Comparison of ENCODE assay signal across 9 cellular contexts in the genomic region with DNA sequence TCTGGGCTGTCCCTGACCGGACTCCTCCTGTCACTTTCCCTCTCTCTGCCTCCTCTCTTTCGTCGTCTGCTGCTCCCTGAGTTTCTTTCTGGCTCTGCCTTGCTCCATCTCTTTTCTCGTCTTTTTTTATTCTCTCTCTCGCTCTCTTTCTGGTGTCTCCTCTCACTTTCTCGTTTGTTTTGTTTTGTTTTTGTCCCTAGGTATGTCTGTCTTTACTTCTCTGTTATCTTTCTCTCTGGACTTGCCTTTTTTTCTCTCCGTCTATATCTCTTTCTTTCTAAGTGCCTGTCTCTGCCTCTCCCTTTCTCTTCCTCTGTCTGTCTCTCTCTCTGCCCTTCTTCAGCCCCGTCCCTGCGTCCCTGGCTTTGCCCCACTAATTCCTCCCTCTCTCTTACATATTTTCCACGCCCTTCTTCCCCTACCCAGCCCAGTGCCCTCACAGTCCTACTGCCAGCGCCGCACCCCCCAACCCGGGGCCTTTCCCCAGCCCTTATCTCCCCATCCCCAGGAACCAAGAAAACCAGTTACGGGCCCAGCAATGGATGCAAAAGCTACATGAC. TPM values are rescaled to one million over a fixed set of nuclear protein-coding genes. Genes with fewer than 3 reads are reported as not detected.
DNase-seq lines count a peak whose midpoint lies in the region; ATAC-seq and TF ChIP-seq lines count a peak whose summit lies in the region.
"Had no signal": no experiment of that assay in that cellular context is flagged by ENCODE, and none has a peak within 500 bp of the region (broad histone marks: within the 10 kb centered on the region; RNA-seq: fewer than 3 reads in every experiment).

No MANE protein-coding gene starts in this region.

- peak overlapping the region; percentile 22 for H2BK12ac ChIP-seq in trophoblast cell (ENCODE audit: low read length)

- peak overlapping the region; percentile 58; the same call in 1 of the 2 replicates for H3K4me2 ChIP-seq in DND-41 (ENCODE audit: insufficient read depth, low read length)
- peak overlapping the region; percentile 94; the same call in 1 of the 2 replicates for H3K4me2 ChIP-seq in MM.1S (ENCODE audit: low read depth, low read length)
- no peak overlapping the region for H3K4me2 ChIP-seq in trophoblast cell (ENCODE audit: low read length)

- H2AK5ac ChIP-seq in trophoblast cell (ENCODE audit: low read length) = no peak overlapping the region

- WGBS in trophoblast cell (ENCODE audit: extremely low coverage, insufficient coverage, insufficient read length) = no CpG with 5 or more reads among the region's 14 CpGs
- WGBS in ovary, 3 donors = 66 to 70% (median 70%) methylated on average over 14 of the region's 14 CpGs

- H3K4me1 ChIP-seq in DND-41 (ENCODE audit: insufficient read depth, low read length) = peaks cover 10% of the 10 kb centered on the region
- H3K4me1 ChIP-seq in MM.1S (ENCODE audit: low read length) = peaks cover 11% of the 10 kb centered on the region; the same call in 1 of the 2 replicates
- H3K4me1 ChIP-seq in trophoblast cell (ENCODE audit: control insufficient read depth in 1 of 2, insufficient read depth in 2 of 2, low read length in 2 of 2) = peaks cover 0 to 10% of the 10 kb centered on the region in 2 experiments
- H3K4me1 ChIP-seq in ovary (ENCODE audit: insufficient read depth) = no peaks in the 10 kb centered on the region

- DNase-seq in DND-41 (no peak), MM.1S (no peak), coronary artery (ENCODE audit: low spot score) (no peak), trophoblast cell (no peak), G401 (ENCODE audit: low spot score) (no peak), ovary (no peak), RPMI8226 (no peak)

- no peaks in the 10 kb centered on the region for H3K9me2 ChIP-seq in MM.1S (replicated peaks; ENCODE audit: insufficient read depth, low read length)

- H3K27ac ChIP-seq in DND-41 (ENCODE audit: low read length) = no peak overlapping the region
- no peak overlapping the region for H3K27ac ChIP-seq in MM.1S (ENCODE audit: low read length)
- H3K27ac ChIP-seq in coronary artery = no peak overlapping the region
- H3K27ac ChIP-seq in trophoblast cell (ENCODE audit: low read depth, low read length) = no peak overlapping the region
- no peak overlapping the region for H3K27ac ChIP-seq in ovary

- H2AFZ ChIP-seq in DND-41 (ENCODE audit: low read depth, low read length) = peak overlapping the region; percentile 84
- H2AFZ ChIP-seq in MM.1S (ENCODE audit: low read length) = peak overlapping the region; percentile 91
- H2AFZ ChIP-seq in trophoblast cell (ENCODE audit: insufficient read depth, low read length, poor library complexity) = no peak overlapping the region

- H3F3A ChIP-seq in MM.1S (ENCODE audit: insufficient read depth, low read length) = no peaks in the 10 kb centered on the region

- intact Hi-C loops in ovary (cut with DNase I) = loop anchor here in 3 of 4 donors (5.0 kb wide), 1 partner anchor 69 kb away; no protein-coding TSS in a partner anchor

- H2BK120ac ChIP-seq in trophoblast cell (ENCODE audit: insufficient read depth, low read length, poor library complexity) = no peak overlapping the region

- no peak overlapping the region for H2BK5ac ChIP-seq in trophoblast cell (ENCODE audit: low read depth, low read length, poor library complexity)

- no peak for TF ChIP-seq POLR2A in ovary (IDR thresholded peaks at IDR 0.05)

- H3K36me3 ChIP-seq in DND-41 (ENCODE audit: insufficient read depth, low read length) (no peaks in the 10 kb centered on the region), MM.1S (replicated peaks; ENCODE audit: insufficient read depth, low read length) (no peaks in the 10 kb centered on the region), trophoblast cell (ENCODE audit: control insufficient read depth in 1 of 2, insufficient read depth in 2 of 2, low read length in 2 of 2) (no peaks in the 10 kb centered on the region), ovary (no peaks in the 10 kb centered on the region)
- H3K36me3 ChIP-seq: right atrium auricular region had no signal

- H4K91ac ChIP-seq in trophoblast cell (ENCODE audit: low read depth, low read length) = no peak overlapping the region

- H3K4me3 ChIP-seq in DND-41 (ENCODE audit: low read depth in 1 of 2, low read length in 2 of 2) (peak overlapping the region in 1 of 2 experiments; percentile 32; a peak in 2 of 4 replicates), MM.1S (ENCODE audit: low read length) (no peak overlapping the region), coronary artery (peak overlapping the region; percentile 79), trophoblast cell (ENCODE audit: low read depth, low read length) (no peak overlapping the region), ovary (no peak overlapping the region)

- peak overlapping the region; percentile 57 for H4K8ac ChIP-seq in trophoblast cell (ENCODE audit: low read depth, low read length)

- no peak overlapping the region for H3K4ac ChIP-seq in trophoblast cell (ENCODE audit: low read depth, low read length)

- H4K12ac ChIP-seq in trophoblast cell (ENCODE audit: low read depth, low read length) = no peak overlapping the region

- H3K27me3 ChIP-seq in DND-41 (ENCODE audit: insufficient read depth, low read length, poor library complexity) (no peaks in the 10 kb centered on the region), MM.1S (replicated peaks; ENCODE audit: insufficient read depth, low read length) (peaks cover 13% of the 10 kb centered on the region; the same call in 1 of the 2 replicates), trophoblast cell (ENCODE audit: insufficient read depth, low read length) (no peaks in the 10 kb centered on the region), ovary (no peaks in the 10 kb centered on the region)
- H3K27me3 ChIP-seq: dorsolateral prefrontal cortex, right atrium auricular region had no signal

- H3K79me2 ChIP-seq in DND-41 (ENCODE audit: insufficient read depth, low read length) (no peaks in the 10 kb centered on the region), MM.1S (ENCODE audit: low read length) (no peaks in the 10 kb centered on the region), trophoblast cell (ENCODE audit: control insufficient read depth, insufficient read depth, low read length, poor library complexity) (no peaks in the 10 kb centered on the region)

- no peak overlapping the region; the same call in 1 of the 2 replicates for H3K9ac ChIP-seq in DND-41 (ENCODE audit: low read depth, low read length)
- H3K9ac ChIP-seq in MM.1S (ENCODE audit: low read length) = no peak overlapping the region
- H3K9ac ChIP-seq in trophoblast cell (ENCODE audit: low read length) = no peak overlapping the region

- no peak overlapping the region for H3K18ac ChIP-seq in trophoblast cell (ENCODE audit: low read length)

- in situ Hi-C loops in G401 (cut with HindIII; ENCODE audit: low sequenced_read_pairs) = no loop called here

- no peak overlapping the region for H3K14ac ChIP-seq in trophoblast cell (ENCODE audit: low read length)

- peaks cover 2% of the 10 kb centered on the region for H3K79me1 ChIP-seq in trophoblast cell (ENCODE audit: low read length)

- H3K23ac ChIP-seq in trophoblast cell (ENCODE audit: low read length) = no peak overlapping the region

- H4K20me1 ChIP-seq in DND-41 (ENCODE audit: insufficient read depth, low read length) (no peaks in the 10 kb centered on the region), MM.1S (ENCODE audit: insufficient read depth, low read length) (no peaks in the 10 kb centered on the region)

- TF ChIP-seq CTCF in DND-41 (IDR thresholded peaks at IDR 0.05; ENCODE audit: borderline replicate concordance, extremely low read depth, low read length, poor library complexity, severe bottlenecking) (no peak), MM.1S (IDR thresholded peaks at IDR 0.05; ENCODE audit: low read length) (no peak), coronary artery (IDR thresholded peaks at IDR 0.05) (no peak), ovary (IDR thresholded peaks at IDR 0.05) (no peak)

- no peak for TF ChIP-seq EP300 in ovary (IDR thresholded peaks at IDR 0.05)

- H3K9me3 ChIP-seq in DND-41 (ENCODE audit: insufficient read depth, low read length, severe bottlenecking) = no peaks in the 10 kb centered on the region
- H3K9me3 ChIP-seq in MM.1S (replicated peaks; ENCODE audit: insufficient read depth, low read length) = no peaks in the 10 kb centered on the region
- no peaks in the 10 kb centered on the region for H3K9me3 ChIP-seq in trophoblast cell (ENCODE audit: insufficient read depth, low read depth, low read length)
- no peaks in the 10 kb centered on the region for H3K9me3 ChIP-seq in ovary
- H3K9me3 ChIP-seq: right atrium auricular region had no signal

- ATAC-seq in DND-41 (ENCODE audit: insufficient read depth, low read depth) = no peak; the same call in 2 of the 3 replicates

RNA-seq across cellular contexts. Expression of a gene that starts 48.1 kb away (rescaled TPM):
- polyA plus RNA-seq in trophoblast cell (2013) = 86.0 and 94.0 TPM in 2 replicates
- total RNA-seq in G401 (2014; rRNA removed; shearing (Covaris generic)) = 74.5 and 115 TPM in 2 replicates
- total RNA-seq in ovary = 10 to 100 TPM; 23.4 to 48.7 (median 33.8) TPM
- polyA plus RNA-seq in ovary = 10 to 100 TPM; 16.3 to 34.8 TPM
